6 cellular contexts compared by ENCODE assay signal in the genomic region with DNA sequence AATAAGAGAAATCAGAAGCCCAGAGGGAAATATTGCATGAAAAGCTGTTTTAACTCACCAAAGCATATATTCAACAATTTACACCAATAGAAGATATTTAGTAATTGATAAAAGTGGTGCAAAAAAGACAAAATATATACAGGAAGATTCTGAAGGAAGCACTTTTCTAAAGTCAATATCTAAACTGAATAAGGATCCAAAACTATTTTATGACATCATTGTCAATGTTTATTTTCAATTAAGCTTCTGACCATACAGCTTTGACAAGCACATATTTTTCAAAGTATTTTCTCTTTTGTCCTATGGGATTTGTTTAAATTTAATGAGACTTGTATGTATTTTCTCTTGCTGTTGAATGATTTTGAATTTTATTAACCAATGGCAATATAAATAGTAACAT.
"Had no signal": no experiment of that assay in that cellular context is flagged by ENCODE, and none has a peak within 500 bp of the region (broad histone marks: within the 10 kb centered on the region; RNA-seq: fewer than 3 reads in every experiment).

No MANE protein-coding gene starts in this region.

- ATAC-seq: K562 had no signal

- H3K4me3 ChIP-seq: K562 had no signal

- H3K27ac ChIP-seq: HL-60 had no signal

- DNase-seq: IMR-90, KBM-7, KG1 had no signal

- FAIRE-seq: HTR-8/SVneo, K562 had no signal
